8 cellular contexts compared by ENCODE assay signal in the genomic region with DNA sequence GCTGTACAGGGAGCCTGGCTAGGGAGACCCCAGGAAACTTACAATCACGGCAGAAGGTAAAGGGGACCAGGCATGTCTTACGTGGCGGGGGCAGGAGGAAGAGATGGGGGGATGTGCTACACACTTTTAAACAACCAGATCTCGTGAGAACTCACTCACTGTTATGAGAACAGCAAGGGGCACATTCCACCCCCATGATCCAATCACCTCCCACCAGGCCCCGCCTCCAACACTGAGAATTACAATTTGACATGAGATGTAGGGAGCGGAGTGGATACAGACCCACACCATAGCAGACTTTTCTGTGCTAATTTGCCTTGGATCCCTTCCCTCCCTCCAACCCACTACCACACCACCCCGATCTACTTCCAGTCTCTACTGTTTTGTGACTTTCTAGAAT.
"Had no signal": no experiment of that assay in that cellular context is flagged by ENCODE, and none has a peak within 500 bp of the region (broad histone marks: within the 10 kb centered on the region; RNA-seq: fewer than 3 reads in every experiment).

No MANE protein-coding gene starts in this region.

- H3K36me3 ChIP-seq: HAP-1 had no signal

- H3K27ac ChIP-seq: GM23248 had no signal

- H3K4me3 ChIP-seq: GM23248, HAP-1, K562 had no signal

- ATAC-seq: HCT116, K562 had no signal

- H3K9ac ChIP-seq: GM23248 had no signal

- H3K4me1 ChIP-seq: HAP-1 had no signal

- H3K9me3 ChIP-seq: HAP-1 had no signal

- DNase-seq: GM23248, GOT3, H7, HFFc6, IMR-90 had no signal
